ENCODE assay signal across 13 cellular contexts in the genomic region with DNA sequence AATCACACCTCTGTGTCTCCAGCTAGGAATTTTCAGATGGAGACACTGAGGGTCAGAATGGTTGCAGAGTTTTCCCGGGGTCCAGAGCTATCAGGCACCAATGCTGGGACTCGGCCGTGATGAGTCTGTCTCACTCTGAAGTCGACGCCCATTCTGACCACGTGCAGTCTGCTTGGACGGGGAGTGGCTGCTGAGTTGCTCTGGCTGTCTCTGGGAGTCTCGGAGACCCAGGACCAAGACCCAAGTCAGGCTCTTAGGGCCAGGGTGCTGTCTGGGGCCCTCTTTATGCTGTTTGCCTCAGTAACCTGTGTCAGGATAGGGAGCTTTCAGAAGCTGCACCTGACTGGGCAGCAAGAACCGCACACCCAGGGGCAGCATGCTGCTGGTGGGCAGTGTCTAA. TPM values are rescaled to one million over a fixed set of nuclear protein-coding genes. Genes with fewer than 3 reads are reported as not detected.
"Had no signal": no experiment of that assay in that cellular context is flagged by ENCODE, and none has a peak within 500 bp of the region (broad histone marks: within the 10 kb centered on the region; RNA-seq: fewer than 3 reads in every experiment).

No MANE protein-coding gene starts in this region.

- H3K27ac ChIP-seq: esophagus muscularis mucosa, foreskin keratinocyte, lower lobe of right lung, spleen, tibial nerve, WERI-Rb-1 had no signal

- H3K9me3 ChIP-seq: esophagus muscularis mucosa, lower lobe of right lung, spleen, tibial nerve had no signal

- H3K36me3 ChIP-seq: lower lobe of right lung, spleen, tibial nerve, WERI-Rb-1 had no signal

- H3K27me3 ChIP-seq: foreskin keratinocyte, tibial nerve had no signal

- DNase-seq: activated CD4-positive, alpha-beta T cell treated with anti-CD3 and anti-CD28 coated beads for 4 hours; activated naive CD4-positive, alpha-beta T cell treated with Interleukin-2 at 50 U/mL for 16 hours; foreskin keratinocyte; hippocampal formation; lower lobe of right lung; spleen; stimulated activated CD4-positive, alpha-beta T cell treated with anti-CD3 and anti-CD28 coated beads, Interleukin-1b, Interleukin-23, amount 100 ng/mL, for 48 hours; T-helper 9 cell; WERI-Rb-1 had no signal

- ATAC-seq: foreskin keratinocyte; lower lobe of right lung; stimulated activated memory B cell treated with anti-CD40 and anti-IgM and Interleukin-4, amounts not matched to agents 10 μg/mL and 1 μg/mL and 100 μg/mL, for 72 hours had no signal

- H3K4me3 ChIP-seq: esophagus muscularis mucosa, lower lobe of right lung, spleen, tibial nerve had no signal

RNA-seq across cellular contexts. Expression of a gene that starts 4.6 kb away (rescaled TPM):
- total RNA-seq: activated T-helper 1 cell treated with anti-CD3 and anti-CD28 coated beads, Interleukin-12 subunit alpha, Interleukin-12 subunit beta, Interleukin-2, Interleukin-4 antibody, amounts not matched to agents 30 ng/mL and 10 ng/mL and 1 ng/mL, durations not matched to agents 14 hours and 24 hours and 36 hours; foreskin keratinocyte had no signal
- polyA plus RNA-seq: foreskin keratinocyte had no signal
